In the genomic region with DNA sequence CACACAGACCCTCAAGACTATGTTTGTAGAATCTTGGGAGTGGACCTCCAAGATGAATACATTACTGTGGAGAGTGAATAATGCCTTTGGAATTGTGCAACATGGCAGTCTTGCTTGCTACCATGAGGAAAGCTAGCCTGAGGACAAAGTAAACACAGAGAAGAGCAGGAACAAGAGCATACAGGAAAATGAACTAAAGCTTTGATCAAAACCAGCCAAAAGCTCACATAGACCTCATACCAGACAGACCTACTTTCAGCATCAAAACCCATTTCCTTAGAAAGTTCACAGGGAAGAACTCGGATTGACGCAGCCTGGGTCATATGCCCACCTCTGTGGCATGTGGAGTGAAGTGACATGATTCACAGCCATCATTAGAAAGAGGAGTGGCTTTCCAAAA, we compare ENCODE assay signal across 18 cellular contexts. TPM values are rescaled to one million over a fixed set of nuclear protein-coding genes. Genes with fewer than 3 reads are reported as not detected.
A peak's percentile ranks its signal among the peaks of the same experiment; 100 is the strongest.
DNase-seq lines count a peak whose midpoint lies in the region; ATAC-seq, FAIRE-seq and TF ChIP-seq lines count a peak whose summit lies in the region.
"Had no signal": no experiment of that assay in that cellular context is flagged by ENCODE, and none has a peak within 500 bp of the region (broad histone marks: within the 10 kb centered on the region; RNA-seq: fewer than 3 reads in every experiment).

No MANE protein-coding gene starts in this region.

- peaks cover 19% of the 10 kb centered on the region for H3K4me1 Mint-ChIP-seq in CD8-positive, alpha-beta T cell (ENCODE audit: low read depth)

- BruUV-seq in IMR-90 (replicated peaks; lab: Mats Ljungman, UMichigan), result no TSS peak

- peak overlapping the region; percentile 97 for H2BK20ac ChIP-seq in IMR-90 (ENCODE audit: low read depth, low read length)

- no peak overlapping the region for H2AK9ac ChIP-seq in IMR-90 (replicated peaks; ENCODE audit: low read depth, low read length, poor library complexity)

- POLR2A ChIA-PET in IMR-90 (lab: Charles Lee; ENCODE audit: unreplicated experiment), result no interaction called here
- POLR2A ChIA-PET in CD8-positive, alpha-beta T cell (lab: Charles Lee), result no interaction called here

- H2AFZ ChIP-seq in IMR-90 (replicated peaks; ENCODE audit: low read length, poor library complexity) (peak overlapping the region; percentile 75), keratinocyte (ENCODE audit: control insufficient read depth, low read length) (peak overlapping the region; percentile 21)

- H3K27me3 ChIP-seq in IMR-90 (ENCODE audit: control insufficient read depth, insufficient read depth, low read length), result no peaks in the 10 kb centered on the region
- H3K27me3 ChIP-seq in bronchial epithelial cell (ENCODE audit: control insufficient read depth, insufficient read depth, low read length), result no peaks in the 10 kb centered on the region
- no peaks in the 10 kb centered on the region for H3K27me3 ChIP-seq in keratinocyte (ENCODE audit: control insufficient read depth, extremely low read depth, insufficient read depth, low read length)
- H3K27me3 ChIP-seq in CD8-positive, alpha-beta T cell (ENCODE audit: insufficient read depth, low read length), result no peaks in the 10 kb centered on the region
- H3K27me3 ChIP-seq: pancreas had no signal

- H4K8ac ChIP-seq in IMR-90 (ENCODE audit: low read depth in 2 of 2, low read length in 2 of 2), result peak overlapping the region; percentile 76 to 90

- H3K4me1 ChIP-seq in IMR-90 (ENCODE audit: control insufficient read depth, insufficient read depth, low read length) (peaks cover 5% of the 10 kb centered on the region), keratinocyte (ENCODE audit: control insufficient read depth, extremely low read depth, insufficient read depth, low read length) (peaks cover 31% of the 10 kb centered on the region)
- H3K4me1 ChIP-seq in CD8-positive, alpha-beta T cell (ENCODE audit: insufficient read depth, low read length), result peaks cover 11% of the 10 kb centered on the region

- peak overlapping the region; percentile 69; the same call in 1 of the 2 replicates for H3K56ac ChIP-seq in IMR-90 (ENCODE audit: extremely low read depth, insufficient read depth, low read length)

- H4K5ac ChIP-seq in IMR-90 (ENCODE audit: low read depth, low read length), result peak overlapping the region; percentile 32

- peaks cover 13% of the 10 kb centered on the region for H3K36me3 Mint-ChIP-seq in CD8-positive, alpha-beta T cell
- H3K36me3 Mint-ChIP-seq: memory B cell had no signal

- peak overlapping the region; percentile 90 for H3K23ac ChIP-seq in IMR-90 (ENCODE audit: low read depth, low read length)

- no peak overlapping the region for H3K4me3 ChIP-seq in AG10803 (ENCODE audit: low read length)
- no peak overlapping the region for H3K4me3 ChIP-seq in IMR-90 (ENCODE audit: insufficient read depth, low read depth, low read length)
- H3K4me3 ChIP-seq in bronchial epithelial cell (ENCODE audit: low read depth, low read length), result no peak overlapping the region
- no peak overlapping the region for H3K4me3 ChIP-seq in keratinocyte (ENCODE audit: control insufficient read depth in 2 of 3, extremely low read depth in 1 of 3, insufficient read depth in 2 of 3, low read depth in 1 of 3, low read length in 3 of 3)
- no peak overlapping the region for H3K4me3 ChIP-seq in CD8-positive, alpha-beta T cell (ENCODE audit: low read depth, low read length)
- H3K4me3 ChIP-seq: cardiac muscle cell, pancreas had no signal

- peaks cover 9% of the 10 kb centered on the region for H3K79me2 ChIP-seq in keratinocyte (ENCODE audit: control insufficient read depth, insufficient read depth, low read length)

- H3K9me1 ChIP-seq in IMR-90 (ENCODE audit: insufficient read depth, low read length), result peaks cover 11% of the 10 kb centered on the region
- no peaks in the 10 kb centered on the region for H3K9me1 ChIP-seq in keratinocyte (ENCODE audit: control insufficient read depth, extremely low read depth, insufficient read depth, low read length)

- dilution Hi-C loops in IMR-90 (cut with HindIII; ENCODE audit: low sequenced_read_pairs, unreplicated experiment), result no loop called here
- dilution Hi-C loops in keratinocyte (cut with MboI; ENCODE audit: extremely low pct_ligation_motif_present, low sequenced_read_pairs), result no loop called here

- no peaks in the 10 kb centered on the region for H3K27me3 Mint-ChIP-seq in CD8-positive, alpha-beta T cell (ENCODE audit: low read depth)
- H3K27me3 Mint-ChIP-seq: activated CD4-positive, alpha-beta memory T cell treated with anti-CD3 and anti-CD28 coated beads for 36 hours; memory B cell had no signal

- FAIRE-seq in bronchial epithelial cell (lab: Jason Lieb, UNC) (no peak), keratinocyte (lab: Jason Lieb, UNC) (peak; percentile 73)
- FAIRE-seq: endometrium, pancreas had no signal

- in situ Hi-C loops in IMR-90 (cut with MboI; ENCODE audit: low sequenced_read_pairs), result no loop called here

- H3K9ac ChIP-seq in IMR-90 (ENCODE audit: low read depth, low read length) (peak overlapping the region; percentile 42; the same call in 1 of the 2 replicates), keratinocyte (ENCODE audit: control insufficient read depth, extremely low read depth, insufficient read depth, low read length) (no peak overlapping the region)

- DNase-seq in AG10803 (ENCODE audit: low read depth) (peak; percentile 76), IMR-90 (peak; percentile 84), bronchial epithelial cell (ENCODE audit: low read depth) (peak; percentile 98), keratinocyte (ENCODE audit: low read depth, low spot score) (peak; percentile 49), NCI-H2227 (lab: John Stamatoyannopoulos, UW; ENCODE audit: unreplicated experiment) (no peak)
- no peak for DNase-seq in CD8-positive, alpha-beta T cell
- DNase-seq in stimulated activated CD4-positive, alpha-beta T cell treated with anti-CD3 and anti-CD28 coated beads, Interleukin-4, amount 100 ng/mL, for 24 hours, result no peak
- no peak for DNase-seq in activated CD4-positive, alpha-beta T cell treated with anti-CD3 and anti-CD28 coated beads for 1 hour
- DNase-seq: activated CD4-positive, alpha-beta memory T cell treated with anti-CD3 and anti-CD28 coated beads for 36 hours; activated effector memory CD4-positive, alpha-beta T cell treated with anti-CD3 and anti-CD28 coated beads, Interleukin-2, amount 50 U/mL, for 16 hours; GDM1; NCI-H1092 treated with DMSO at 0.1 percent for 48 hours; NCI-H510A treated with DMSO at 0.1 percent for 48 hours; pancreas had no signal

- H3K4me2 ChIP-seq in IMR-90 (ENCODE audit: low read depth, low read length), result peak overlapping the region; percentile 12; the same call in 1 of the 2 replicates
- peak overlapping the region; percentile 47 for H3K4me2 ChIP-seq in keratinocyte (ENCODE audit: control insufficient read depth, extremely low read depth, insufficient read depth, low read depth, low read length)

- H3K4ac ChIP-seq in IMR-90 (ENCODE audit: low read depth, low read length), result peak overlapping the region; percentile 80

- H3K27ac Mint-ChIP-seq in CD8-positive, alpha-beta T cell, result no peak overlapping the region
- H3K27ac Mint-ChIP-seq: activated CD4-positive, alpha-beta memory T cell treated with anti-CD3 and anti-CD28 coated beads for 36 hours; memory B cell; stimulated activated effector memory CD8-positive, alpha-beta T cell treated with anti-CD3 and anti-CD28 coated beads, Interleukin-12 subunit alpha, Interleukin-12 subunit beta, amount 100 ng/mL, for 72 hours had no signal

- H4K20me1 ChIP-seq in IMR-90 (ENCODE audit: insufficient read depth, low read length) (peaks cover 8% of the 10 kb centered on the region; the same call in 1 of the 2 replicates), keratinocyte (ENCODE audit: control insufficient read depth, extremely low read depth, insufficient read depth, low read length) (no peaks in the 10 kb centered on the region)

- peak overlapping the region; percentile 93 for H2BK120ac ChIP-seq in IMR-90 (ENCODE audit: low read depth, low read length)

- intact Hi-C loops in IMR-90 (cut with micrococcal nuclease), result no loop called here
- intact Hi-C loops in CD8-positive, alpha-beta T cell (cut with DNase I, micrococcal nuclease), result loop anchor here in 1 of 2 experiments (5.0 kb wide), 1 partner anchor 46 kb away; no protein-coding TSS in a partner anchor

- H3K36me3 ChIP-seq in IMR-90 (ENCODE audit: control insufficient read depth, insufficient read depth, low read length), result no peaks in the 10 kb centered on the region
- H3K36me3 ChIP-seq in bronchial epithelial cell (ENCODE audit: control insufficient read depth, insufficient read depth, low read length), result no peaks in the 10 kb centered on the region
- no peaks in the 10 kb centered on the region for H3K36me3 ChIP-seq in keratinocyte (ENCODE audit: control insufficient read depth in 2 of 2, extremely low read depth in 1 of 2, insufficient read depth in 2 of 2, low read length in 2 of 2)
- H3K36me3 ChIP-seq in CD8-positive, alpha-beta T cell (ENCODE audit: insufficient read depth, low read length), result no peaks in the 10 kb centered on the region
- H3K36me3 ChIP-seq: cardiac muscle cell, pancreas had no signal

- TF ChIP-seq CTCF in AG10803 (conservative IDR thresholded peaks at IDR 0.05; ENCODE audit: low read length) (no peak), IMR-90 (conservative IDR thresholded peaks at IDR 0.05; ENCODE audit: low read depth, low read length) (no peak), bronchial epithelial cell (IDR thresholded peaks at IDR 0.05; ENCODE audit: insufficient read depth, low read length, severe bottlenecking) (no peak), keratinocyte (optimal IDR thresholded peaks at IDR 0.05 in 1 of 3, IDR thresholded peaks at IDR 0.05 in 1 of 3, conservative IDR thresholded peaks at IDR 0.05 in 1 of 3; ENCODE audit: extremely low read depth in 1 of 3, insufficient read depth in 2 of 3, low read length in 3 of 3) (no peak)
- TF ChIP-seq CTCF in CD8-positive, alpha-beta T cell (IDR thresholded peaks at IDR 0.05), result no peak

- H3K79me1 ChIP-seq in IMR-90 (ENCODE audit: low read depth in 1 of 2, low read length in 2 of 2), result peaks cover 3 to 16% of the 10 kb centered on the region in 2 experiments; a peak in 2 of 4 replicates

- no peaks in the 10 kb centered on the region for H3K9me3 ChIP-seq in IMR-90 (ENCODE audit: control insufficient read depth, insufficient read depth, low read length)
- no peaks in the 10 kb centered on the region for H3K9me3 ChIP-seq in keratinocyte (ENCODE audit: control insufficient read depth, low read depth, low read length)
- H3K9me3 ChIP-seq in CD8-positive, alpha-beta T cell (ENCODE audit: low read length), result no peaks in the 10 kb centered on the region
- H3K9me3 ChIP-seq: pancreas had no signal

- ATAC-seq in IMR-90 (ENCODE audit: low read depth), result 0 out of 2 replicates have a peak, but pooled peaks have one; percentile 6
- no peak for ATAC-seq in CD8-positive, alpha-beta T cell
- ATAC-seq: pancreas; stimulated activated effector memory CD8-positive, alpha-beta T cell treated with anti-CD3 and anti-CD28 coated beads, Interleukin-12 subunit alpha, Interleukin-12 subunit beta, amount 100 ng/mL, for 72 hours had no signal

- H3K27ac ChIP-seq in IMR-90 (ENCODE audit: insufficient read depth, low read length), result peak overlapping the region; percentile 90
- H3K27ac ChIP-seq in keratinocyte (ENCODE audit: control insufficient read depth, insufficient read depth, low read length), result peak overlapping the region; percentile 47
- no peak overlapping the region for H3K27ac ChIP-seq in CD8-positive, alpha-beta T cell (ENCODE audit: low read depth, low read length)
- H3K27ac ChIP-seq: cardiac muscle cell, pancreas had no signal

- no peak for TF ChIP-seq POLR2A in IMR-90 (IDR thresholded peaks at IDR 0.05; ENCODE audit: low read depth, low read length)

- no peak for TF ChIP-seq RAD21 in IMR-90 (IDR thresholded peaks at IDR 0.05; ENCODE audit: low read length)

- H3K14ac ChIP-seq in IMR-90 (replicated peaks; ENCODE audit: low read depth, low read length), result peak overlapping the region; percentile 78

- peak overlapping the region; percentile 89 for H2BK5ac ChIP-seq in IMR-90 (ENCODE audit: low read depth, low read length, poor library complexity, severe bottlenecking)

- peak overlapping the region; percentile 94 for H4K91ac ChIP-seq in IMR-90 (ENCODE audit: insufficient read depth, low read depth, low read length)

- no peak overlapping the region for H3K4me3 Mint-ChIP-seq in CD8-positive, alpha-beta T cell
- H3K4me3 Mint-ChIP-seq: activated CD4-positive, alpha-beta memory T cell treated with anti-CD3 and anti-CD28 coated beads for 36 hours; memory B cell; stimulated activated effector memory CD8-positive, alpha-beta T cell treated with anti-CD3 and anti-CD28 coated beads, Interleukin-12 subunit alpha, Interleukin-12 subunit beta, amount 100 ng/mL, for 72 hours had no signal

- H3K18ac ChIP-seq in IMR-90 (ENCODE audit: low read depth, low read length), result peak overlapping the region; percentile 74; the same call in 1 of the 2 replicates

- 30% methylated on average over 2 of the region's 2 CpGs; no CpG with 5 or more reads in 1 of the 2 experiments for WGBS in IMR-90 (ENCODE audit: extremely low coverage in 2 of 2, insufficient read length in 1 of 2), 2 experiments

- H2BK15ac ChIP-seq in IMR-90 (ENCODE audit: low read depth, low read length), result peak overlapping the region; percentile 99

- no peaks in the 10 kb centered on the region for H3K9me3 Mint-ChIP-seq in CD8-positive, alpha-beta T cell
- H3K9me3 Mint-ChIP-seq: activated CD4-positive, alpha-beta memory T cell treated with anti-CD3 and anti-CD28 coated beads for 36 hours; memory B cell; stimulated activated effector memory CD8-positive, alpha-beta T cell treated with anti-CD3 and anti-CD28 coated beads, Interleukin-12 subunit alpha, Interleukin-12 subunit beta, amount 100 ng/mL, for 72 hours had no signal

- peak overlapping the region; percentile 60 for H2AK5ac ChIP-seq in IMR-90 (ENCODE audit: low read depth, low read length)

- CTCF ChIA-PET in IMR-90 (lab: Yijun Ruan, JAX), result interaction anchor here (1.2 kb wide), 1 partner anchor 9 kb away, joined by 4 read pairs; no protein-coding TSS in a partner anchor
- CTCF ChIA-PET in CD8-positive, alpha-beta T cell (lab: Charles Lee), result interaction anchor here (0.9 to 3.2 kb wide), 3 partner anchors 24 to 102 kb away, joined by 3 to 16 read pairs (median 5); no protein-coding TSS in a partner anchor

RNA-seq across cellular contexts. Expression of gene RAB8B, which starts 3.3 kb away (rescaled TPM):
- total RNA-seq in IMR-90 (2012; rRNA removed) (29.4 and 66.4 TPM in 2 replicates), bronchial epithelial cell (18.7 and 23.0 TPM in 2 replicates)
- polyA plus RNA-seq in IMR-90 (2012; rRNA removed) (19.4 and 24.6 TPM in 2 replicates), keratinocyte (26.4 to 34.6 TPM (median 31.2 TPM) in 3 replicates)
- polyA plus RNA-seq in IMR-90 (2012; cell fraction: cytosol; rRNA removed), result 1.6 and 2.2 TPM in 2 replicates
- polyA plus RNA-seq in IMR-90 (2012; cell fraction: nucleus; rRNA removed; ENCODE audit: low replicate concordance), result 0.63 and 7.6 TPM in 2 replicates
- polyA plus RNA-seq in keratinocyte (2011; ENCODE audit: low read depth), result 53.6 TPM
- polyA plus RNA-seq in keratinocyte (2011; cell fraction: cytosol; rRNA removed), result 42.9 and 50.0 TPM in 2 replicates
- 27.8 and 33.4 TPM in 2 replicates for polyA plus RNA-seq in keratinocyte (2011; cell fraction: nucleus; rRNA removed)
- 22.4 and 27.3 TPM in 2 replicates for polyA plus RNA-seq in keratinocyte (2012; ENCODE audit: low replicate concordance)
- 6.6 to 27.2 TPM (median 24.0 TPM) in 3 replicates for polyA minus RNA-seq in keratinocyte
- polyA minus RNA-seq in keratinocyte (2011; cell fraction: cytosol; rRNA and poly(A)+ RNA removed), result 77.3 TPM
- polyA minus RNA-seq in keratinocyte (2011; cell fraction: nucleus; rRNA and poly(A)+ RNA removed), result 18.4 and 30.9 TPM in 2 replicates
- 100 to 1,000 TPM; 145 to 146 TPM for total RNA-seq in CD8-positive, alpha-beta T cell

RNA-seq across cellular contexts. Expression of gene RPS27L, which starts 28.8 kb away (rescaled TPM):
- 53.1 and 64.7 TPM in 2 replicates for total RNA-seq in IMR-90 (2012; rRNA removed)
- polyA plus RNA-seq in IMR-90 (2012; rRNA removed), result 302 and 361 TPM in 2 replicates
- polyA plus RNA-seq in IMR-90 (2012; cell fraction: cytosol; rRNA removed), result 13.0 and 33.3 TPM in 2 replicates
- polyA plus RNA-seq in IMR-90 (2012; cell fraction: nucleus; rRNA removed; ENCODE audit: low replicate concordance), result 11.4 and 110 TPM in 2 replicates
- 62.7 and 105 TPM in 2 replicates for total RNA-seq in bronchial epithelial cell
- 123 to 208 TPM (median 154 TPM) in 3 replicates for polyA plus RNA-seq in keratinocyte
- polyA plus RNA-seq in keratinocyte (2011; ENCODE audit: low read depth), result 24.1 TPM
- polyA plus RNA-seq in keratinocyte (2011; cell fraction: cytosol; rRNA removed), result 180 and 341 TPM in 2 replicates
- 63.1 and 79.2 TPM in 2 replicates for polyA plus RNA-seq in keratinocyte (2011; cell fraction: nucleus; rRNA removed)
- polyA plus RNA-seq in keratinocyte (2012; ENCODE audit: low replicate concordance), result 171 and 189 TPM in 2 replicates
- 15.4 to 36.3 TPM (median 20.9 TPM) in 3 replicates for polyA minus RNA-seq in keratinocyte
- polyA minus RNA-seq in keratinocyte (2011; cell fraction: cytosol; rRNA and poly(A)+ RNA removed), result 46.2 TPM
- 7.2 and 18.6 TPM in 2 replicates for polyA minus RNA-seq in keratinocyte (2011; cell fraction: nucleus; rRNA and poly(A)+ RNA removed)
- 10 to 100 TPM; 40.3 to 45.9 TPM for total RNA-seq in CD8-positive, alpha-beta T cell

Comparison
In these comparisons a context has a peak if more than half of its experiments do, and no peak if none do; other contexts are left out.
1. DNase-seq: peak in AG10803 (single experiment), IMR-90 (single experiment), bronchial epithelial cell (single experiment) and keratinocyte (single experiment); none in CD8-positive, alpha-beta T cell (0 of 7), NCI-H2227 (single experiment), stimulated activated CD4-positive, alpha-beta T cell treated with anti-CD3 and anti-CD28 coated beads, Interleukin-4, amount 100 ng/mL, for 24 hours (single experiment) and activated CD4-positive, alpha-beta T cell treated with anti-CD3 and anti-CD28 coated beads for 1 hour (single experiment).